8 cellular contexts compared by ENCODE assay signal in genomic region chr9:127396808-127397721, GRCh38. TPM values are rescaled to one million over a fixed set of nuclear protein-coding genes. Genes with fewer than 3 reads are reported as not detected.
A peak's percentile ranks its signal among the peaks of the same experiment; 100 is the strongest.
DNase-seq lines count a peak whose midpoint lies in the region; ATAC-seq and TF ChIP-seq lines count a peak whose summit lies in the region.

TSS of gene SLC2A8 (plus strand) at chr9:127397169. CDS start at chr9:127397231, 62 bp downstream.

- peaks cover 10% of the 10 kb centered on the region for H3F3A ChIP-seq in SK-N-SH (replicated peaks; ENCODE audit: insufficient read depth)

- CTCF ChIA-PET in HEK293 (lab: Yijun Ruan, JAX) (interaction anchor here (0.5 to 1.8 kb wide), 19 partner anchors 9 to 433 kb away, joined by 3 to 13 read pairs (median 4); partner anchors contain the start of genes TOR2A and ZNF79), SK-N-SH (lab: Yijun Ruan, JAX) (interaction anchor here (0.8 to 2.2 kb wide), 12 partner anchors 9 to 524 kb away, joined by 3 to 17 read pairs (median 4); no protein-coding TSS in a partner anchor)

- 0% methylated on average over 15 of the region's 92 CpGs for WGBS in SK-N-SH (ENCODE audit: low lambda C conversion rate)

- H3K9ac ChIP-seq in SK-N-SH: peak within 1 kb of the TSS; percentile 82

- H3K79me2 ChIP-seq in SK-N-SH (ENCODE audit: insufficient read depth): peaks cover 17% of the 10 kb centered on the region

- no peaks in the 10 kb centered on the region for H3K36me3 Mint-ChIP-seq in activated naive CD8-positive, alpha-beta T cell treated with anti-CD3 and anti-CD28 coated beads, Interleukin-2, amount 10 ng/mL, durations not matched to agents 7 days and 5 days
- no peaks in the 10 kb centered on the region for H3K36me3 Mint-ChIP-seq in glutamatergic neuron (ENCODE audit: unreplicated experiment)

- no peak for TF ChIP-seq EP300 in SK-N-SH (IDR thresholded peaks at IDR 0.05; ENCODE audit: borderline replicate concordance in 1 of 2, low read depth in 1 of 2, low read length in 1 of 2)

- DNase-seq in GM03348 (ENCODE audit: low spot score) (peak; percentile 92), NCI-H1048 (lab: John Stamatoyannopoulos, UW) (peak; percentile 99), SK-N-SH (peak; percentile 96), glutamatergic neuron (peak; percentile 96), omental fat pad (ENCODE audit: low spot score) (peak; percentile 80)
- DNase-seq in activated naive CD8-positive, alpha-beta T cell treated with anti-CD3 and anti-CD28 coated beads, Interleukin-2, amount 10 ng/mL, durations not matched to agents 7 days and 5 days: peak; percentile 89

- no peaks in the 10 kb centered on the region for H3K9me3 ChIP-seq in HEK293 (ENCODE audit: control insufficient read depth, insufficient read depth, low read depth, low read length)
- no peaks in the 10 kb centered on the region for H3K9me3 ChIP-seq in SK-N-SH

- H3K27me3 ChIP-seq in SK-N-SH (ENCODE audit: insufficient read depth): no peaks in the 10 kb centered on the region

- no peak for TF ChIP-seq RAD21 in SK-N-SH (IDR thresholded peaks at IDR 0.05; ENCODE audit: low read length)

- H2AFZ ChIP-seq in SK-N-SH (ENCODE audit: low read depth): peak within 1 kb of the TSS; percentile 90

- H3K36me3 ChIP-seq in HEK293 (ENCODE audit: control insufficient read depth in 2 of 2, insufficient read depth in 1 of 2, low read length in 2 of 2) (peaks cover 0 to 22% of the 10 kb centered on the region in 2 experiments; a peak in 1 of 3 replicates), SK-N-SH (replicated peaks in 1 of 2; ENCODE audit: control insufficient read depth in 1 of 2, insufficient read depth in 2 of 2, low read length in 1 of 2) (peaks cover 0 to under 1% of the 10 kb centered on the region in 2 experiments)

- H3K9me2 ChIP-seq in SK-N-SH: no peaks in the 10 kb centered on the region

- H3K27ac Mint-ChIP-seq in activated naive CD8-positive, alpha-beta T cell treated with anti-CD3 and anti-CD28 coated beads, Interleukin-2, amount 10 ng/mL, durations not matched to agents 7 days and 5 days: no peak within 1 kb of the TSS
- no peak within 1 kb of the TSS for H3K27ac Mint-ChIP-seq in glutamatergic neuron (ENCODE audit: unreplicated experiment)

- peak; percentile 93 for ATAC-seq in activated naive CD8-positive, alpha-beta T cell treated with anti-CD3 and anti-CD28 coated beads, Interleukin-2, amount 10 ng/mL, durations not matched to agents 7 days and 5 days (ENCODE audit: low read depth)
- ATAC-seq in omental fat pad (ENCODE audit: low FRiP score): peak; percentile 100

- peaks cover 6% of the 10 kb centered on the region; the same call in 1 of the 2 replicates for H4K20me1 ChIP-seq in SK-N-SH (ENCODE audit: insufficient read depth)

- no peaks in the 10 kb centered on the region for H3K9me3 Mint-ChIP-seq in activated naive CD8-positive, alpha-beta T cell treated with anti-CD3 and anti-CD28 coated beads, Interleukin-2, amount 10 ng/mL, durations not matched to agents 7 days and 5 days
- H3K9me3 Mint-ChIP-seq in glutamatergic neuron (ENCODE audit: unreplicated experiment): peaks cover 5% of the 10 kb centered on the region

- peak within 1 kb of the TSS; percentile 82 for H3K27ac ChIP-seq in HEK293 (ENCODE audit: extremely low read depth, low read depth, low read length)
- H3K27ac ChIP-seq in SK-N-SH (ENCODE audit: low read depth in 2 of 2, low read length in 1 of 2): peak within 1 kb of the TSS; percentile 57 to 67
- H3K27ac ChIP-seq in temporal lobe (ENCODE audit: low read depth, low read length): peak within 1 kb of the TSS; percentile 47

- H3K4me1 ChIP-seq in HEK293 (ENCODE audit: control insufficient read depth, insufficient read depth, low read length) (0 out of 2 replicates have a peak, but pooled peaks cover 5% of the 10 kb centered on the region), SK-N-SH (ENCODE audit: control insufficient read depth in 1 of 2, insufficient read depth in 2 of 2, low read depth in 1 of 2, low read length in 1 of 2) (peaks cover 7 to 18% of the 10 kb centered on the region in 2 experiments; a peak in 1 of 4 replicates)

- POLR2A ChIA-PET in HEK293 (lab: Yijun Ruan, JAX): interaction anchor here (0.5 to 2.2 kb wide), 37 partner anchors 9 to 1642 kb away, joined by 3 to 50 read pairs (median 5); partner anchors contain the start of genes LRSAM1, RALGPS1, RPL12 and TOR2A
- POLR2A ChIA-PET in SK-N-SH (lab: Yijun Ruan, JAX): interaction anchor here (0.5 to 1.6 kb wide), 5 partner anchors 27 to 1064 kb away, joined by 3 to 6 read pairs (median 3); partner anchors contain the start of genes LRSAM1, RPL12 and ZNF79
- POLR2A ChIA-PET in activated naive CD8-positive, alpha-beta T cell treated with anti-CD3 and anti-CD28 coated beads, Interleukin-2, amount 10 ng/mL, durations not matched to agents 7 days and 5 days (lab: Charles Lee): interaction anchor here (1.1 to 3.6 kb wide), 7 partner anchors 9 to 278 kb away, joined by 3 to 32 read pairs (median 4); partner anchors contain the start of genes LRSAM1, RPL12 and ZNF79

- TF ChIP-seq CTCF in HEK293 (tag by site-specific recombination; IDR thresholded peaks at IDR 0.05) (no peak), SK-N-SH (IDR thresholded peaks at IDR 0.05) (peak; percentile 30), glutamatergic neuron (IDR thresholded peaks at IDR 0.05; ENCODE audit: partially characterized antibody, unreplicated experiment) (no peak), omental fat pad (IDR thresholded peaks at IDR 0.05) (no peak)

- H3K4me2 ChIP-seq in SK-N-SH: peak within 1 kb of the TSS; percentile 94

- peak within 1 kb of the TSS; percentile 57 for H3K4me3 ChIP-seq in HEK293 (ENCODE audit: low read depth, low read length)
- H3K4me3 ChIP-seq in SK-N-SH (ENCODE audit: low read depth in 2 of 2, low read length in 1 of 2): peak within 1 kb of the TSS; percentile 80 to 81

- H3K27me3 Mint-ChIP-seq in activated naive CD8-positive, alpha-beta T cell treated with anti-CD3 and anti-CD28 coated beads, Interleukin-2, amount 10 ng/mL, durations not matched to agents 7 days and 5 days: peaks cover 69% of the 10 kb centered on the region
- peaks cover 6% of the 10 kb centered on the region for H3K27me3 Mint-ChIP-seq in glutamatergic neuron (ENCODE audit: unreplicated experiment)

- H3K4me3 Mint-ChIP-seq in activated naive CD8-positive, alpha-beta T cell treated with anti-CD3 and anti-CD28 coated beads, Interleukin-2, amount 10 ng/mL, durations not matched to agents 7 days and 5 days: peak within 1 kb of the TSS; percentile 68
- peak within 1 kb of the TSS; percentile 88 for H3K4me3 Mint-ChIP-seq in glutamatergic neuron (ENCODE audit: unreplicated experiment)

- peaks cover 12% of the 10 kb centered on the region for H3K4me1 Mint-ChIP-seq in activated naive CD8-positive, alpha-beta T cell treated with anti-CD3 and anti-CD28 coated beads, Interleukin-2, amount 10 ng/mL, durations not matched to agents 7 days and 5 days
- H3K4me1 Mint-ChIP-seq in glutamatergic neuron (ENCODE audit: low read depth, unreplicated experiment): peaks cover 2% of the 10 kb centered on the region

TF ChIP-seq in HEK293, 187 proteins besides CTCF, POLR2A, EP300 and RAD21 (continues in another document):
- TF ChIP-seq ZNF560 (tag by site-specific recombination; IDR thresholded peaks at IDR 0.05; ENCODE audit: borderline replicate concordance) (no peak), ZNF510 (tag by site-specific recombination; IDR thresholded peaks at IDR 0.05; ENCODE audit: insufficient replicate concordance) (no peak), ZNF423 (tag by site-specific recombination; IDR thresholded peaks at IDR 0.05) (no peak), ZNF629 (tag by site-specific recombination; IDR thresholded peaks at IDR 0.05) (no peak), FEZF1 (tag by site-specific recombination; IDR thresholded peaks at IDR 0.05) (no peak), ZNF624 (tag by site-specific recombination; IDR thresholded peaks at IDR 0.05) (no peak), BCL11B (tag by site-specific recombination; IDR thresholded peaks at IDR 0.05; ENCODE audit: low read depth) (no peak), KLF17 (tag by site-specific recombination; IDR thresholded peaks at IDR 0.05) (no peak)

TF ChIP-seq in SK-N-SH, 30 proteins besides CTCF, POLR2A, EP300 and RAD21 (continues in another document):
- no peak for TF ChIP-seq FOXM1 (IDR thresholded peaks at IDR 0.05; ENCODE audit: low read depth)
- peak; percentile 84 for TF ChIP-seq RFX5 (IDR thresholded peaks at IDR 0.05; ENCODE audit: low read length)
- peak; percentile 10; the same call in 1 of the 2 replicates for TF ChIP-seq SMC3 (IDR thresholded peaks at IDR 0.05; ENCODE audit: low read depth, low read length)
- no peak for TF ChIP-seq GABPA (IDR thresholded peaks at IDR 0.05; ENCODE audit: low read depth)
- TF ChIP-seq TCF12 (IDR thresholded peaks at IDR 0.05): no peak
- 0 out of 2 replicates have a peak, but pooled peaks have one; percentile 38 for TF ChIP-seq YY1 (IDR thresholded peaks at IDR 0.05; ENCODE audit: low read depth)
- no peak for TF ChIP-seq MEF2A (IDR thresholded peaks at IDR 0.05; ENCODE audit: borderline replicate concordance, low read depth)
- no peak for TF ChIP-seq EZH2phosphoT487 (IDR thresholded peaks at IDR 0.05; ENCODE audit: borderline replicate concordance, low read depth)
- TF ChIP-seq ZBTB33 (IDR thresholded peaks at IDR 0.05; ENCODE audit: borderline replicate concordance, low read depth): no peak
- TF ChIP-seq CHD2 (IDR thresholded peaks at IDR 0.05; ENCODE audit: low read length, partially characterized antibody): no peak
- TF ChIP-seq NFIC (IDR thresholded peaks at IDR 0.05; ENCODE audit: borderline replicate concordance): no peak

RNA-seq across cellular contexts. Expression of gene SLC2A8, which starts in this region (rescaled TPM):
- 15.1 and 18.7 TPM in 2 replicates for polyA plus RNA-seq in SK-N-SH (2012; rRNA removed)
- polyA plus RNA-seq in SK-N-SH (2012; cell fraction: cytosol; rRNA removed): 5.2 and 9.6 TPM in 2 replicates
- polyA plus RNA-seq in SK-N-SH (2012; cell fraction: nucleus; rRNA removed): 37.0 and 37.3 TPM in 2 replicates
- 1 to 10 TPM; 3.4 to 4.1 TPM for total RNA-seq in activated naive CD8-positive, alpha-beta T cell treated with anti-CD3 and anti-CD28 coated beads, Interleukin-2, amount 10 ng/mL, durations not matched to agents 7 days and 5 days
- total RNA-seq in glutamatergic neuron (ENCODE audit: unreplicated experiment): 30.6 TPM
- 10 to 100 TPM; 12.2 to 28.0 (median 17.8) TPM for total RNA-seq in omental fat pad
- total RNA-seq in temporal lobe: 5.9 TPM

Comparison
In these comparisons a context has a peak if more than half of its experiments do, and no peak if none do; other contexts are left out.
1. Peak in every context shown above with its lines: DNase-seq, ATAC-seq, H3K4me3 ChIP-seq and H3K27ac ChIP-seq.